In genomic region chr2:73088211-73088610, GRCh38 we compare ENCODE assay signal across 24 cellular contexts.
"Had no signal": no experiment of that assay in that cellular context is flagged by ENCODE, and none has a peak within 500 bp of the region (broad histone marks: within the 10 kb centered on the region; RNA-seq: fewer than 3 reads in every experiment).

No MANE protein-coding gene starts in this region.

- H3K4me1 Mint-ChIP-seq: activated CD8-positive, alpha-beta memory T cell treated with anti-CD3 and anti-CD28 coated beads, Interleukin-2, amount 10 ng/mL, durations not matched to agents 7 days and 5 days; activated naive CD4-positive, alpha-beta T cell treated with anti-CD3 and anti-CD28 coated beads, Interleukin-2, amount 10 ng/mL, durations not matched to agents 7 days and 5 days; activated naive CD8-positive, alpha-beta T cell treated with anti-CD3 and anti-CD28 coated beads, Interleukin-2, amount 50 U/mL, for 24 hours had no signal

- H3K27ac Mint-ChIP-seq: activated CD4-positive, alpha-beta memory T cell treated with anti-CD3 and anti-CD28 coated beads, Interleukin-2, amount 10 ng/mL, durations not matched to agents 7 days and 5 days; activated CD4-positive, alpha-beta T cell treated with anti-CD3 and anti-CD28 coated beads, Interleukin-2, amount 10 ng/mL, durations not matched to agents 24 days and 14 days; activated CD8-positive, alpha-beta memory T cell treated with anti-CD3 and anti-CD28 coated beads, Interleukin-2, amount 10 ng/mL, durations not matched to agents 7 days and 5 days; activated naive CD4-positive, alpha-beta T cell treated with anti-CD3 and anti-CD28 coated beads, Interleukin-2, amount 10 ng/mL, durations not matched to agents 7 days and 5 days; activated naive CD8-positive, alpha-beta T cell treated with anti-CD3 and anti-CD28 coated beads, Interleukin-2, amount 50 U/mL, for 24 hours; dendritic cell treated with granulocyte-macrophage colony-stimulating factor and Interleukin-4, amounts not matched to agents 40 ng/mL and 50 ng/mL, for 4 days; naive thymus-derived CD4-positive, alpha-beta T cell had no signal

- H3K4me3 ChIP-seq: esophagus muscularis mucosa, gastrocnemius medialis, ovary, SK-N-MC, thyroid gland had no signal

- H3K9me3 Mint-ChIP-seq: activated CD4-positive, alpha-beta memory T cell treated with anti-CD3 and anti-CD28 coated beads, Interleukin-2, amount 10 ng/mL, durations not matched to agents 7 days and 5 days; activated CD4-positive, alpha-beta T cell treated with anti-CD3 and anti-CD28 coated beads, Interleukin-2, amount 10 ng/mL, durations not matched to agents 24 days and 14 days; activated naive CD4-positive, alpha-beta T cell treated with anti-CD3 and anti-CD28 coated beads, Interleukin-2, amount 10 ng/mL, durations not matched to agents 7 days and 5 days; activated naive CD8-positive, alpha-beta T cell treated with anti-CD3 and anti-CD28 coated beads, Interleukin-2, amount 50 U/mL, for 24 hours; dendritic cell treated with granulocyte-macrophage colony-stimulating factor and Interleukin-4, amounts not matched to agents 40 ng/mL and 50 ng/mL, for 4 days; naive thymus-derived CD4-positive, alpha-beta T cell had no signal

- H3K4me3 Mint-ChIP-seq: activated CD4-positive, alpha-beta memory T cell treated with anti-CD3 and anti-CD28 coated beads, Interleukin-2, amount 10 ng/mL, durations not matched to agents 7 days and 5 days; activated CD4-positive, alpha-beta T cell treated with anti-CD3 and anti-CD28 coated beads, Interleukin-2, amount 10 ng/mL, durations not matched to agents 24 days and 14 days; activated CD8-positive, alpha-beta memory T cell treated with anti-CD3 and anti-CD28 coated beads, Interleukin-2, amount 10 ng/mL, durations not matched to agents 7 days and 5 days; activated naive CD4-positive, alpha-beta T cell treated with anti-CD3 and anti-CD28 coated beads, Interleukin-2, amount 10 ng/mL, durations not matched to agents 7 days and 5 days; activated naive CD8-positive, alpha-beta T cell treated with anti-CD3 and anti-CD28 coated beads, Interleukin-2, amount 50 U/mL, for 24 hours; dendritic cell treated with granulocyte-macrophage colony-stimulating factor and Interleukin-4, amounts not matched to agents 40 ng/mL and 50 ng/mL, for 4 days; naive thymus-derived CD4-positive, alpha-beta T cell had no signal

- H3K27ac ChIP-seq: esophagus muscularis mucosa, gastrocnemius medialis, ovary, SK-N-MC, thyroid gland had no signal

- FAIRE-seq: endothelial cell of umbilical vein had no signal

- H3K27me3 Mint-ChIP-seq: activated CD4-positive, alpha-beta memory T cell treated with anti-CD3 and anti-CD28 coated beads, Interleukin-2, amount 10 ng/mL, durations not matched to agents 7 days and 5 days; activated CD4-positive, alpha-beta T cell treated with anti-CD3 and anti-CD28 coated beads, Interleukin-2, amount 10 ng/mL, durations not matched to agents 24 days and 14 days; activated CD8-positive, alpha-beta memory T cell treated with anti-CD3 and anti-CD28 coated beads, Interleukin-2, amount 10 ng/mL, durations not matched to agents 7 days and 5 days; activated naive CD4-positive, alpha-beta T cell treated with anti-CD3 and anti-CD28 coated beads, Interleukin-2, amount 10 ng/mL, durations not matched to agents 7 days and 5 days; activated naive CD8-positive, alpha-beta T cell treated with anti-CD3 and anti-CD28 coated beads, Interleukin-2, amount 50 U/mL, for 24 hours; naive thymus-derived CD4-positive, alpha-beta T cell had no signal

- H3K9me3 ChIP-seq: esophagus muscularis mucosa, gastrocnemius medialis, ovary, thyroid gland had no signal

- H3K36me3 ChIP-seq: ovary had no signal

- H3K36me3 Mint-ChIP-seq: activated CD8-positive, alpha-beta memory T cell treated with anti-CD3 and anti-CD28 coated beads, Interleukin-2, amount 10 ng/mL, durations not matched to agents 7 days and 5 days had no signal

- H3K27me3 ChIP-seq: brain microvascular endothelial cell, esophagus muscularis mucosa, gastrocnemius medialis, ovary, thyroid gland had no signal

- ATAC-seq: activated CD8-positive, alpha-beta memory T cell treated with anti-CD3 and anti-CD28 coated beads, Interleukin-2, amount 10 ng/mL, durations not matched to agents 7 days and 5 days; activated naive CD8-positive, alpha-beta T cell treated with anti-CD3 and anti-CD28 coated beads, Interleukin-2, amount 50 U/mL, for 24 hours; gastrocnemius medialis; left cardiac atrium; naive thymus-derived CD4-positive, alpha-beta T cell; right cardiac atrium had no signal

- DNase-seq: activated CD4-positive, alpha-beta memory T cell treated with anti-CD3 and anti-CD28 coated beads, Interleukin-2, amount 10 ng/mL, durations not matched to agents 7 days and 5 days; activated CD4-positive, alpha-beta T cell treated with anti-CD3 and anti-CD28 coated beads, Interleukin-2, amount 10 ng/mL, durations not matched to agents 24 days and 14 days; activated CD8-positive, alpha-beta memory T cell treated with anti-CD3 and anti-CD28 coated beads, Interleukin-2, amount 10 ng/mL, durations not matched to agents 7 days and 5 days; activated effector memory CD4-positive, alpha-beta T cell treated with anti-CD3 and anti-CD28 coated beads, Interleukin-2, amount 50 U/mL, for 16 hours; activated naive CD4-positive, alpha-beta T cell treated with anti-CD3 and anti-CD28 coated beads, Interleukin-2, amount 10 ng/mL, durations not matched to agents 7 days and 5 days; activated naive CD8-positive, alpha-beta T cell treated with anti-CD3 and anti-CD28 coated beads, Interleukin-2, amount 50 U/mL, for 24 hours; activated T-cell treated with anti-CD3 and anti-CD28 coated beads for 4 hours; anterior cingulate cortex; brain microvascular endothelial cell; caudate nucleus; effector memory CD4-positive, alpha-beta T cell; gastrocnemius medialis; hypothalamus; left cardiac atrium; naive thymus-derived CD4-positive, alpha-beta T cell; ovary; right cardiac atrium; stimulated activated CD4-positive, alpha-beta T cell treated with anti-CD3 and anti-CD28 coated beads, Interleukin-2, amount 100 ng/mL, for 48 hours; stimulated activated naive CD4-positive, alpha-beta T cell treated with Interleukin-2 at 50 U/mL for 16 hours; thyroid gland had no signal
